13 cellular contexts compared by ENCODE assay signal in the genomic region with DNA sequence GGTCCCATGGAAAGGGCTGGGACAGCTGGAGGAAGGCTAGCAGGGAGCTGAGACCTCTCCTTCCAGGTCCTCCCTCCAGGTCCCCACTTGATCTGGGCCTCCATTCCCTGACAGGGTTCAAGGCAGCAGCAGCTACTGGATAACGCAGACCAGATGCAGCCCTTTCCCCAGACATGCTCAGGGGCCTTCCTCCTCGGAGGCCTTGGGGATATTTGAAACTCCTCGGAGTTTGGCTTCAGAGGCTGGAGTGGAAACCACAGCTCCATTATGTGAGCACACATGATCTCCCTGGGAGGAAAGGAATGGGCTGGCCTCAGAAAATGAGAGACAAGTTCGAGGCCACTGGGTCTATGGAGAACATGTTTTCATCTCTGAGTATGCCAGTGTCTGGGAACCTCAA.
"Had no signal": no experiment of that assay in that cellular context is flagged by ENCODE, and none has a peak within 500 bp of the region (broad histone marks: within the 10 kb centered on the region; RNA-seq: fewer than 3 reads in every experiment).

No MANE protein-coding gene starts in this region.

- H3K27me3 ChIP-seq: ascending aorta, esophagus squamous epithelium, heart left ventricle, thyroid gland had no signal

- H3K27ac ChIP-seq: ascending aorta, esophagus squamous epithelium, heart left ventricle, thyroid gland had no signal

- FAIRE-seq: frontal cortex, islet of Langerhans had no signal

- H3K36me3 ChIP-seq: ascending aorta, esophagus squamous epithelium, heart left ventricle, thyroid gland had no signal

- H3K4me1 ChIP-seq: ascending aorta, esophagus squamous epithelium, thyroid gland had no signal

- H3K9me3 ChIP-seq: ascending aorta, esophagus squamous epithelium, heart left ventricle, thyroid gland had no signal

- ATAC-seq: heart left ventricle; left lobe of liver; stimulated activated effector memory CD8-positive, alpha-beta T cell treated with anti-CD3 and anti-CD28 coated beads, Interleukin-12 subunit alpha, Interleukin-12 subunit beta, amount 100 ng/mL, for 72 hours had no signal

- DNase-seq: activated CD4-positive, CD25-positive, alpha-beta regulatory T cell; activated gamma-delta T cell; activated naive CD8-positive, alpha-beta T cell treated with anti-CD3 and anti-CD28 coated beads, Interleukin-2, amount 10 ng/mL, durations not matched to agents 7 days and 5 days; activated T-cell treated with anti-CD3 and anti-CD28 coated beads, Interleukin-2, amount 50 U/mL, for 1 hour; esophagus squamous epithelium; heart left ventricle; T-helper 2 cell; thyroid gland had no signal

- H3K4me3 ChIP-seq: ascending aorta, esophagus squamous epithelium, heart left ventricle, thyroid gland had no signal
